In the genomic region with DNA sequence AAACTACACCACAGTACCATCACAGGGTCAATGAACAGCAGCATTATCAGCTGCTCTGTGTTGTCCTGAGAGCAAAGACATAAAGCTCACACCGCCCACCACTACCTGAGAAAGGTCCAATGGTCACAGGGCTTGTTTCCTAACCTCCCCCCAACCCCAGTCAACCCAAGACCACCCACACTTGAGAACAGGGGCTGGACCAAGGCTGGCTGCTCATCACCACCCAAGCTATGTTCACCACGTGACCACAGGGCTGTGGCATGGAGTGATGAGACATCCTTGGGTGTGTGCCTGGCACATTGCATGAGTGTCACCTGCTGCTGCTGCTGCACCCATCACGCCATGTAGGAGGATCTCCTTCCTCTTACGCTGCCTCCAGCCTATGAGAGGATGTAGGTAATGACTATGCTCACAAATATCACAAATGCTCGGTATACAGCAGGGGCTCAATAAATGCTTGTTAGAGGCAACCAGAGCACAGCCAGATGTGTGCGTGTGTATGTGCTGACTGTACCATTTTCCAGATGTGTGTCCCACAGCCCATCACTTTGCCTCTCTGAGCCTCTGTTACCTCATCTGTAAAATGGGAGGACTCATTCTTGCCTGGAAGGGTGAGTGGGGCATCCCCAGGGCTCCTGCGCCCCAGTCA, we compare ENCODE assay signal across 1 cellular context.
TF ChIP-seq lines count a peak whose summit lies in the region.

No MANE protein-coding gene starts in this region.

TF ChIP-seq in GM23338, 12 proteins besides CTCF, POLR2A, EP300 and RAD21 (continued from another document):
- TF ChIP-seq, protein P1, sequence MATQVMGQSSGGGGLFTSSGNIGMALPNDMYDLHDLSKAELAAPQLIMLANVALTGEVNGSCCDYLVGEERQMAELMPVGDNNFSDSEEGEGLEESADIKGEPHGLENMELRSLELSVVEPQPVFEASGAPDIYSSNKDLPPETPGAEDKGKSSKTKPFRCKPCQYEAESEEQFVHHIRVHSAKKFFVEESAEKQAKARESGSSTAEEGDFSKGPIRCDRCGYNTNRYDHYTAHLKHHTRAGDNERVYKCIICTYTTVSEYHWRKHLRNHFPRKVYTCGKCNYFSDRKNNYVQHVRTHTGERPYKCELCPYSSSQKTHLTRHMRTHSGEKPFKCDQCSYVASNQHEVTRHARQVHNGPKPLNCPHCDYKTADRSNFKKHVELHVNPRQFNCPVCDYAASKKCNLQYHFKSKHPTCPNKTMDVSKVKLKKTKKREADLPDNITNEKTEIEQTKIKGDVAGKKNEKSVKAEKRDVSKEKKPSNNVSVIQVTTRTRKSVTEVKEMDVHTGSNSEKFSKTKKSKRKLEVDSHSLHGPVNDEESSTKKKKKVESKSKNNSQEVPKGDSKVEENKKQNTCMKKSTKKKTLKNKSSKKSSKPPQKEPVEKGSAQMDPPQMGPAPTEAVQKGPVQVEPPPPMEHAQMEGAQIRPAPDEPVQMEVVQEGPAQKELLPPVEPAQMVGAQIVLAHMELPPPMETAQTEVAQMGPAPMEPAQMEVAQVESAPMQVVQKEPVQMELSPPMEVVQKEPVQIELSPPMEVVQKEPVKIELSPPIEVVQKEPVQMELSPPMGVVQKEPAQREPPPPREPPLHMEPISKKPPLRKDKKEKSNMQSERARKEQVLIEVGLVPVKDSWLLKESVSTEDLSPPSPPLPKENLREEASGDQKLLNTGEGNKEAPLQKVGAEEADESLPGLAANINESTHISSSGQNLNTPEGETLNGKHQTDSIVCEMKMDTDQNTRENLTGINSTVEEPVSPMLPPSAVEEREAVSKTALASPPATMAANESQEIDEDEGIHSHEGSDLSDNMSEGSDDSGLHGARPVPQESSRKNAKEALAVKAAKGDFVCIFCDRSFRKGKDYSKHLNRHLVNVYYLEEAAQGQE (IDR thresholded peaks at IDR 0.05; ENCODE audit: unreplicated experiment), result no peak
- TF ChIP-seq STAT1 (IDR thresholded peaks at IDR 0.05; ENCODE audit: unreplicated experiment), result no peak
- no peak for TF ChIP-seq CREB1 (CRISPR knock-in tag; IDR thresholded peaks at IDR 0.05; ENCODE audit: low read depth)
- no peak for TF ChIP-seq ZNF462 (CRISPR knock-in tag; IDR thresholded peaks at IDR 0.05)
- TF ChIP-seq EZH2phosphoT487 (IDR thresholded peaks at IDR 0.05; ENCODE audit: unreplicated experiment), result no peak
- TF ChIP-seq, protein P2, sequence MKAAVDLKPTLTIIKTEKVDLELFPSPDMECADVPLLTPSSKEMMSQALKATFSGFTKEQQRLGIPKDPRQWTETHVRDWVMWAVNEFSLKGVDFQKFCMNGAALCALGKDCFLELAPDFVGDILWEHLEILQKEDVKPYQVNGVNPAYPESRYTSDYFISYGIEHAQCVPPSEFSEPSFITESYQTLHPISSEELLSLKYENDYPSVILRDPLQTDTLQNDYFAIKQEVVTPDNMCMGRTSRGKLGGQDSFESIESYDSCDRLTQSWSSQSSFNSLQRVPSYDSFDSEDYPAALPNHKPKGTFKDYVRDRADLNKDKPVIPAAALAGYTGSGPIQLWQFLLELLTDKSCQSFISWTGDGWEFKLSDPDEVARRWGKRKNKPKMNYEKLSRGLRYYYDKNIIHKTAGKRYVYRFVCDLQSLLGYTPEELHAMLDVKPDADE (IDR thresholded peaks at IDR 0.05), result no peak
